ENCODE assay signal across 8 cellular contexts in genomic region chr1:19210772-19211549, GRCh38. TPM values are rescaled to one million over a fixed set of nuclear protein-coding genes. Genes with fewer than 3 reads are reported as not detected.
DNase-seq lines count a peak whose midpoint lies in the region; ATAC-seq and TF ChIP-seq lines count a peak whose summit lies in the region.

No MANE protein-coding gene starts in this region.

- DNase-seq in GDM1 (lab: John Stamatoyannopoulos, UW): peak; percentile 24
- no peak for DNase-seq in MG63
- DNase-seq in body of pancreas: no peak
- DNase-seq in lower lobe of right lung: no peak
- DNase-seq in uterus: no peak
- no peak for DNase-seq in GF-D8 (lab: John Stamatoyannopoulos, UW)

- no peaks in the 10 kb centered on the region for H3K27me3 ChIP-seq in MG63
- H3K27me3 ChIP-seq in body of pancreas: no peaks in the 10 kb centered on the region
- no peaks in the 10 kb centered on the region for H3K27me3 ChIP-seq in lower lobe of right lung (ENCODE audit: low read depth)
- H3K27me3 ChIP-seq in uterus: no peaks in the 10 kb centered on the region

- TF ChIP-seq POLR2A in body of pancreas (IDR thresholded peaks at IDR 0.05) (no peak), uterus (IDR thresholded peaks at IDR 0.05) (no peak)

- no peak for TF ChIP-seq CTCF in body of pancreas (IDR thresholded peaks at IDR 0.05)
- TF ChIP-seq CTCF in lower lobe of right lung (IDR thresholded peaks at IDR 0.05): no peak
- TF ChIP-seq CTCF in uterus (IDR thresholded peaks at IDR 0.05): no peak

- no peak for ATAC-seq in body of pancreas
- peak in 1 of 2 donors; percentile 1 for ATAC-seq in lower lobe of right lung
- no peak for ATAC-seq in GM18861 (IDR thresholded peaks at IDR 0.05; ENCODE audit: unreplicated experiment)
- no peak for ATAC-seq in GM18511 (IDR thresholded peaks at IDR 0.05; ENCODE audit: unreplicated experiment)

- intact Hi-C loops in body of pancreas (cut with DNase I) (no loop called here), lower lobe of right lung (cut with DNase I) (no loop called here), uterus (cut with DNase I; ENCODE audit: low total_unique reads) (no loop called here)

- H3K9me3 ChIP-seq in MG63 (no peaks in the 10 kb centered on the region), body of pancreas (no peaks in the 10 kb centered on the region), lower lobe of right lung (no peaks in the 10 kb centered on the region), uterus (no peaks in the 10 kb centered on the region)

- peaks cover 38% of the 10 kb centered on the region for H3K36me3 ChIP-seq in MG63
- no peaks in the 10 kb centered on the region for H3K36me3 ChIP-seq in body of pancreas (replicated peaks in 1 of 2; ENCODE audit: insufficient read depth in 1 of 2, low read depth in 2 of 2)
- H3K36me3 ChIP-seq in lower lobe of right lung: peaks cover 19% of the 10 kb centered on the region
- no peaks in the 10 kb centered on the region for H3K36me3 ChIP-seq in uterus

- H3K4me3 ChIP-seq in MG63: peak overlapping the region; percentile 94
- H3K4me3 ChIP-seq in body of pancreas: peak overlapping the region; percentile 16 to 64
- H3K4me3 ChIP-seq in lower lobe of right lung: peak overlapping the region; percentile 97
- peak overlapping the region; percentile 75 to 81 for H3K4me3 ChIP-seq in uterus

- H3K4me1 ChIP-seq in body of pancreas (peaks cover 57% of the 10 kb centered on the region), lower lobe of right lung (peaks cover 55% of the 10 kb centered on the region), uterus (peaks cover 9 to 13% of the 10 kb centered on the region in 2 donors)

- WGBS in body of pancreas, 2 donors: 9 to 10% methylated on average over 12 of the region's 12 CpGs

- peak overlapping the region; percentile 69 to 94 (median 92) for H3K27ac ChIP-seq in body of pancreas
- peak overlapping the region; percentile 98 for H3K27ac ChIP-seq in lower lobe of right lung
- H3K27ac ChIP-seq in uterus: peak overlapping the region; percentile 86 to 95

RNA-seq across cellular contexts. Expression of gene UBR4, which starts 0.9 kb away (rescaled TPM):
- 35.0 and 47.0 TPM in 2 replicates for total RNA-seq in MG63 (2014; rRNA removed; shearing (Covaris generic); ENCODE audit: low replicate concordance)
- total RNA-seq in body of pancreas (10 to 100 TPM; 84.4 to 87.4 TPM), lower lobe of right lung (125 TPM), uterus (100 to 1,000 TPM in 3 of 4 donors, 10 to 100 TPM in 1; 50.0 to 161 (median 105) TPM)

RNA-seq across cellular contexts. Expression of gene EMC1, which starts 40.4 kb away (rescaled TPM):
- total RNA-seq in MG63 (2014; rRNA removed; shearing (Covaris generic); ENCODE audit: low replicate concordance): 43.8 and 49.6 TPM in 2 replicates
- total RNA-seq in body of pancreas (10 to 100 TPM; 15.3 to 23.7 TPM), lower lobe of right lung (39.2 TPM), uterus (10 to 100 TPM; 19.4 to 63.9 (median 41.3) TPM)

RNA-seq across cellular contexts. Expression of gene MRTO4, which starts 40.6 kb away (rescaled TPM):
- 97.4 and 130 TPM in 2 replicates for total RNA-seq in MG63 (2014; rRNA removed; shearing (Covaris generic); ENCODE audit: low replicate concordance)
- total RNA-seq in body of pancreas: 10 to 100 TPM; 17.6 to 27.7 TPM
- 16.4 TPM for total RNA-seq in lower lobe of right lung
- 10 to 100 TPM in 3 of 4 donors, 1 to 10 TPM in 1; 4.1 to 34.6 (median 15.9) TPM for total RNA-seq in uterus

Comparison
In these comparisons a context has a peak if more than half of its experiments do, and no peak if none do; other contexts are left out.
1. H3K4me3 ChIP-seq: peak in every context shown above with its lines; median percentile 97 in lower lobe of right lung; 94 in MG63; 78 in uterus; 40 in body of pancreas.